Comparison of ENCODE assay signal across 8 cellular contexts in genomic region chr1:27488523-27489138, GRCh38. TPM values are rescaled to one million over a fixed set of nuclear protein-coding genes. Genes with fewer than 3 reads are reported as not detected.
DNase-seq lines count a peak whose midpoint lies in the region; ATAC-seq, FAIRE-seq and TF ChIP-seq lines count a peak whose summit lies in the region.

No MANE protein-coding gene starts in this region.

- peak overlapping the region in 2 of 4 donors; percentile 23 to 58 for H3K27ac ChIP-seq in pancreas

- peak overlapping the region; percentile 94 for H3K27ac Mint-ChIP-seq in activated naive CD4-positive, alpha-beta T cell treated with anti-CD3 and anti-CD28 coated beads, Interleukin-2, amount 50 U/mL, for 24 hours

- intact Hi-C loops in pancreas (cut with DNase I) = no loop called here

- H3K27me3 Mint-ChIP-seq in activated naive CD4-positive, alpha-beta T cell treated with anti-CD3 and anti-CD28 coated beads, Interleukin-2, amount 50 U/mL, for 24 hours = no peaks in the 10 kb centered on the region

- H3K4me3 ChIP-seq in epithelial cell of proximal tubule (ENCODE audit: low read depth, low read length) (peak overlapping the region; percentile 100), pancreas (peak overlapping the region; percentile 2 to 100 (median 56))

- no peaks in the 10 kb centered on the region for H3K27me3 ChIP-seq in pancreas

- no peaks in the 10 kb centered on the region for H3K9me3 ChIP-seq in pancreas

- no peak for TF ChIP-seq CTCF in epithelial cell of proximal tubule (conservative IDR thresholded peaks at IDR 0.05; ENCODE audit: low read depth, low read length)
- no peak for TF ChIP-seq CTCF in pancreas (IDR thresholded peaks at IDR 0.05)

- DNase-seq in activated naive CD4-positive, alpha-beta T cell treated with Interleukin-2 at 50 U/mL for 16 hours = no peak
- peak; percentile 54 for DNase-seq in SW480 (ENCODE audit: low spot score)
- DNase-seq in epithelial cell of proximal tubule (ENCODE audit: low read depth) = no peak
- DNase-seq in pancreas = no peak

- H3K4me1 ChIP-seq in pancreas = peaks cover 0 to 25% (median 14%) of the 10 kb centered on the region in 3 donors

- ATAC-seq in pancreas (no peak), GM21576 (IDR thresholded peaks at IDR 0.05; ENCODE audit: unreplicated experiment) (no peak), HG03196 (IDR thresholded peaks at IDR 0.05; ENCODE audit: unreplicated experiment) (no peak), GM18511 (IDR thresholded peaks at IDR 0.05; ENCODE audit: unreplicated experiment) (no peak)

- no peaks in the 10 kb centered on the region for H3K9me3 Mint-ChIP-seq in activated naive CD4-positive, alpha-beta T cell treated with anti-CD3 and anti-CD28 coated beads, Interleukin-2, amount 50 U/mL, for 24 hours

- peak overlapping the region; percentile 95 for H3K4me3 Mint-ChIP-seq in activated naive CD4-positive, alpha-beta T cell treated with anti-CD3 and anti-CD28 coated beads, Interleukin-2, amount 50 U/mL, for 24 hours

- no peak for FAIRE-seq in pancreas (lab: Jason Lieb, UNC)

- peaks cover 45% of the 10 kb centered on the region for H3K4me1 Mint-ChIP-seq in activated naive CD4-positive, alpha-beta T cell treated with anti-CD3 and anti-CD28 coated beads, Interleukin-2, amount 50 U/mL, for 24 hours

- WGBS in pancreas, 2 donors = 0 to 5% methylated on average over 3 of the region's 3 CpGs

- H3K36me3 Mint-ChIP-seq in activated naive CD4-positive, alpha-beta T cell treated with anti-CD3 and anti-CD28 coated beads, Interleukin-2, amount 50 U/mL, for 24 hours = no peaks in the 10 kb centered on the region

- no peaks in the 10 kb centered on the region for H3K36me3 ChIP-seq in pancreas

RNA-seq across cellular contexts. Expression of gene WASF2, which starts 1.3 kb away (rescaled TPM):
- total RNA-seq in epithelial cell of proximal tubule = 21.4 and 27.9 TPM in 2 replicates
- total RNA-seq in pancreas = 10 to 100 TPM; 42.2 to 83.2 (median 54.5) TPM
- polyA plus RNA-seq in pancreas = 10 to 100 TPM; 13.5 to 16.1 TPM
